Comparison of ENCODE assay signal across 13 cellular contexts in genomic region chr7:26451997-26452396, GRCh38.
A peak's percentile ranks its signal among the peaks of the same experiment; 100 is the strongest.
DNase-seq lines count a peak whose midpoint lies in the region; ATAC-seq and TF ChIP-seq lines count a peak whose summit lies in the region.
"Had no signal": no experiment of that assay in that cellular context is flagged by ENCODE, and none has a peak within 500 bp of the region (broad histone marks: within the 10 kb centered on the region; RNA-seq: fewer than 3 reads in every experiment).

No MANE protein-coding gene starts in this region.

- H3K9ac ChIP-seq in NT2/D1 (ENCODE audit: insufficient read length, low read depth) = no peak overlapping the region

- H3K36me3 ChIP-seq in NT2/D1 (ENCODE audit: insufficient read depth, insufficient read length, low read length) = no peaks in the 10 kb centered on the region
- H3K36me3 ChIP-seq in right lobe of liver = no peaks in the 10 kb centered on the region
- no peaks in the 10 kb centered on the region for H3K36me3 ChIP-seq in ascending aorta
- H3K36me3 ChIP-seq: prostate gland, SJSA1 had no signal

- no peak overlapping the region for H3K4me3 ChIP-seq in NT2/D1 (ENCODE audit: insufficient read length, low read depth)
- H3K4me3 ChIP-seq in right lobe of liver = no peak overlapping the region
- no peak overlapping the region for H3K4me3 ChIP-seq in ascending aorta
- H3K4me3 ChIP-seq: prostate gland, SJSA1, testis had no signal

- intact Hi-C loops in right lobe of liver (cut with DNase I) (no loop called here), ascending aorta (cut with DNase I) (no loop called here)

- DNase-seq in DMS79 (lab: John Stamatoyannopoulos, UW) (peak; percentile 91), NCI-H1105 treated with DMSO at 0.1 percent for 48 hours (lab: John Stamatoyannopoulos, UW) (peak; percentile 74), NT2/D1 (ENCODE audit: low read depth, low spot score) (peak; percentile 32), right lobe of liver (no peak), SIG-M5 treated with dmso at 0.1 percent for 504 hours (lab: John Stamatoyannopoulos, UW; ENCODE audit: unreplicated experiment) (no peak), ascending aorta (ENCODE audit: low spot score in 2 of 2) (no peak)
- DNase-seq in activated naive CD4-positive, alpha-beta T cell treated with Interleukin-2 at 50 U/mL for 16 hours = no peak
- DNase-seq: DND-41, testis had no signal

- no peak for TF ChIP-seq POLR2A in right lobe of liver (IDR thresholded peaks at IDR 0.05)

- peak in 3 of 4 donors; percentile 26 to 47 (median 47) for ATAC-seq in right lobe of liver
- ATAC-seq: activated T-helper 17 cell treated with anti-CD3 and anti-CD28 coated beads, Interleukin-2, amount 50 U/mL, for 72 hours; esophagus mucosa had no signal

- WGBS in right lobe of liver (ENCODE audit: insufficient coverage, low coverage, low lambda C conversion rate, missing lambda C conversion rate) = 47% methylated on average over 3 of the region's 3 CpGs

- H3K27me3 ChIP-seq in NT2/D1 (ENCODE audit: insufficient read depth, insufficient read length) = no peaks in the 10 kb centered on the region
- H3K27me3 ChIP-seq in right lobe of liver = no peaks in the 10 kb centered on the region
- H3K27me3 ChIP-seq in ascending aorta = no peaks in the 10 kb centered on the region
- H3K27me3 ChIP-seq: SJSA1, testis had no signal

- peaks cover 4% of the 10 kb centered on the region for H3K4me1 ChIP-seq in NT2/D1 (ENCODE audit: insufficient read depth, insufficient read length)
- H3K4me1 ChIP-seq in right lobe of liver = no peaks in the 10 kb centered on the region
- no peaks in the 10 kb centered on the region for H3K4me1 ChIP-seq in ascending aorta
- H3K4me1 ChIP-seq: prostate gland, testis had no signal

- H3K9me3 ChIP-seq in NT2/D1 (ENCODE audit: insufficient read depth, low read length) = no peaks in the 10 kb centered on the region
- no peaks in the 10 kb centered on the region for H3K9me3 ChIP-seq in right lobe of liver
- H3K9me3 ChIP-seq in ascending aorta = no peaks in the 10 kb centered on the region
- H3K9me3 ChIP-seq: prostate gland, SJSA1, testis had no signal

- H3K27ac ChIP-seq in right lobe of liver = no peak overlapping the region
- H3K27ac ChIP-seq in ascending aorta = no peak overlapping the region
- H3K27ac ChIP-seq: prostate gland, SJSA1, testis had no signal

- TF ChIP-seq CTCF in right lobe of liver (IDR thresholded peaks at IDR 0.05) = no peak
- TF ChIP-seq CTCF in ascending aorta (IDR thresholded peaks at IDR 0.05) = no peak

Comparison
In these comparisons a context has a peak if more than half of its experiments do, and no peak if none do; other contexts are left out.
1. DNase-seq: peak in DMS79 (single experiment), NCI-H1105 treated with DMSO at 0.1 percent for 48 hours (single experiment) and NT2/D1 (single experiment); none in right lobe of liver (0 of 3), activated naive CD4-positive, alpha-beta T cell treated with Interleukin-2 at 50 U/mL for 16 hours (single experiment), SIG-M5 treated with dmso at 0.1 percent for 504 hours (single experiment) and ascending aorta (0 of 2).